ENCODE assay signal across 26 cellular contexts in the genomic region with DNA sequence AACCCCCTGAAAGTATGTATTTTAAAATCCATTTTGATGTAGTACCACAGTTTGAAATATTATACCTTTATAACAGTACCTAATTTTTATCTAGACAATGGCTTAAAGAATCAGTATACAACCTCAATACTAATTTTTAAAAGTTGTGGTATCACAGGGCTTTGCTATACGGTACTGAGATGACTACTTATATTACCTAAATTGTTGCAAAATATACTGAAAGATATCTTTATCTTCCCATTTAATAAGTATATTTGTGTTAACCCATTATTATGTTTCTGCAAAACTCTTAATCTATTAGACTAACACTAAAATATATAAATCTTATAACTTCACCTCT.
DNase-seq lines count a peak whose midpoint lies in the region; ATAC-seq and TF ChIP-seq lines count a peak whose summit lies in the region.
"Had no signal": no experiment of that assay in that cellular context is flagged by ENCODE, and none has a peak within 500 bp of the region (broad histone marks: within the 10 kb centered on the region; RNA-seq: fewer than 3 reads in every experiment).

No MANE protein-coding gene starts in this region.

- peaks cover 62% of the 10 kb centered on the region for H3K36me3 Mint-ChIP-seq in activated T-cell treated with anti-CD3 and anti-CD28 coated beads, Interleukin-2, amount 50 U/mL, for 24 hours (ENCODE audit: low read depth)
- peaks cover 27% of the 10 kb centered on the region for H3K36me3 Mint-ChIP-seq in T-helper 2 cell treated with Interferon-gamma antibody and Interleukin-4, amounts not matched to agents 5 μg/mL and 100 μg/mL, for 36 hours (ENCODE audit: low read depth)
- peaks cover 30% of the 10 kb centered on the region for H3K36me3 Mint-ChIP-seq in activated T-helper 2 cell treated with anti-CD3 and anti-CD28 coated beads, Interferon-gamma antibody, Interleukin-2, Interleukin-4, amounts not matched to agents 10 μg/mL and 5 μg/mL and 100 μg/mL, durations not matched to agents 14 hours and 24 hours and 36 hours (ENCODE audit: low read depth)
- H3K36me3 Mint-ChIP-seq in stimulated activated effector memory CD8-positive, alpha-beta T cell treated with anti-CD3 and anti-CD28 coated beads, Interleukin-12 subunit alpha, Interleukin-12 subunit beta, amount 100 ng/mL, for 72 hours: peaks cover 66% of the 10 kb centered on the region

- H3K4me3 ChIP-seq in Peyer's patch (no peak overlapping the region), upper lobe of left lung (no peak overlapping the region)
- H3K4me3 ChIP-seq: BLaER1, GM23248, SJCRH30 had no signal

- no peaks in the 10 kb centered on the region for H3K9me3 ChIP-seq in Peyer's patch
- H3K9me3 ChIP-seq in upper lobe of left lung: no peaks in the 10 kb centered on the region
- H3K9me3 ChIP-seq: BLaER1, SJCRH30 had no signal

- no peak overlapping the region for H3K4me3 Mint-ChIP-seq in activated T-cell treated with anti-CD3 and anti-CD28 coated beads, Interleukin-2, amount 50 U/mL, for 24 hours
- H3K4me3 Mint-ChIP-seq in T-helper 2 cell treated with Interferon-gamma antibody and Interleukin-4, amounts not matched to agents 5 μg/mL and 100 μg/mL, for 36 hours: peak overlapping the region; percentile 61
- H3K4me3 Mint-ChIP-seq in activated T-helper 2 cell treated with anti-CD3 and anti-CD28 coated beads, Interferon-gamma antibody, Interleukin-2, Interleukin-4, amounts not matched to agents 10 μg/mL and 5 μg/mL and 100 μg/mL, durations not matched to agents 14 hours and 24 hours and 36 hours (ENCODE audit: low read depth): no peak overlapping the region
- H3K4me3 Mint-ChIP-seq in stimulated activated effector memory CD8-positive, alpha-beta T cell treated with anti-CD3 and anti-CD28 coated beads, Interleukin-12 subunit alpha, Interleukin-12 subunit beta, amount 100 ng/mL, for 72 hours: no peak overlapping the region
- H3K4me3 Mint-ChIP-seq: CD4-positive, CD25-positive, alpha-beta regulatory T cell; H9 had no signal

- no peak for TF ChIP-seq POLR2A in Peyer's patch (IDR thresholded peaks at IDR 0.05)
- no peak for TF ChIP-seq POLR2A in upper lobe of left lung (IDR thresholded peaks at IDR 0.05)

- H3K27ac Mint-ChIP-seq in activated T-cell treated with anti-CD3 and anti-CD28 coated beads, Interleukin-2, amount 50 U/mL, for 24 hours: peak overlapping the region; percentile 70
- H3K27ac Mint-ChIP-seq in T-helper 2 cell treated with Interferon-gamma antibody and Interleukin-4, amounts not matched to agents 5 μg/mL and 100 μg/mL, for 36 hours: no peak overlapping the region
- H3K27ac Mint-ChIP-seq in activated T-helper 2 cell treated with anti-CD3 and anti-CD28 coated beads, Interferon-gamma antibody, Interleukin-2, Interleukin-4, amounts not matched to agents 10 μg/mL and 5 μg/mL and 100 μg/mL, durations not matched to agents 14 hours and 24 hours and 36 hours: peak overlapping the region; percentile 54
- no peak overlapping the region for H3K27ac Mint-ChIP-seq in stimulated activated effector memory CD8-positive, alpha-beta T cell treated with anti-CD3 and anti-CD28 coated beads, Interleukin-12 subunit alpha, Interleukin-12 subunit beta, amount 100 ng/mL, for 72 hours

- TF ChIP-seq CTCF in Peyer's patch (IDR thresholded peaks at IDR 0.05) (no peak), upper lobe of left lung (IDR thresholded peaks at IDR 0.05) (no peak)

- no peak overlapping the region for H3K27ac ChIP-seq in Peyer's patch
- H3K27ac ChIP-seq in upper lobe of left lung: no peak overlapping the region
- H3K27ac ChIP-seq: BLaER1, GM23248, SJCRH30 had no signal

- no peaks in the 10 kb centered on the region for H3K27me3 Mint-ChIP-seq in activated T-cell treated with anti-CD3 and anti-CD28 coated beads, Interleukin-2, amount 50 U/mL, for 24 hours
- no peaks in the 10 kb centered on the region for H3K27me3 Mint-ChIP-seq in T-helper 2 cell treated with Interferon-gamma antibody and Interleukin-4, amounts not matched to agents 5 μg/mL and 100 μg/mL, for 36 hours (ENCODE audit: low read depth)
- peaks cover 3% of the 10 kb centered on the region for H3K27me3 Mint-ChIP-seq in activated T-helper 2 cell treated with anti-CD3 and anti-CD28 coated beads, Interferon-gamma antibody, Interleukin-2, Interleukin-4, amounts not matched to agents 10 μg/mL and 5 μg/mL and 100 μg/mL, durations not matched to agents 14 hours and 24 hours and 36 hours (ENCODE audit: low read depth)
- H3K27me3 Mint-ChIP-seq: CD4-positive, CD25-positive, alpha-beta regulatory T cell had no signal

- H3K4me1 ChIP-seq in Peyer's patch (no peaks in the 10 kb centered on the region), upper lobe of left lung (no peaks in the 10 kb centered on the region)
- H3K4me1 ChIP-seq: BLaER1, SJCRH30 had no signal

- 92 to 97% methylated on average over 1 of the region's 1 CpG for WGBS in upper lobe of left lung, 2 donors

- TF ChIP-seq EP300 in upper lobe of left lung (IDR thresholded peaks at IDR 0.05): no peak

- H3K36me3 ChIP-seq in Peyer's patch (peaks cover 0 to 39% (median 0%) of the 10 kb centered on the region in 3 donors), upper lobe of left lung (peaks cover 5 to 49% (median 12%) of the 10 kb centered on the region in 4 donors)
- H3K36me3 ChIP-seq: BLaER1, SJCRH30 had no signal

- no peaks in the 10 kb centered on the region for H3K9me3 Mint-ChIP-seq in activated T-cell treated with anti-CD3 and anti-CD28 coated beads, Interleukin-2, amount 50 U/mL, for 24 hours
- H3K9me3 Mint-ChIP-seq in T-helper 2 cell treated with Interferon-gamma antibody and Interleukin-4, amounts not matched to agents 5 μg/mL and 100 μg/mL, for 36 hours: no peaks in the 10 kb centered on the region
- H3K9me3 Mint-ChIP-seq in activated T-helper 2 cell treated with anti-CD3 and anti-CD28 coated beads, Interferon-gamma antibody, Interleukin-2, Interleukin-4, amounts not matched to agents 10 μg/mL and 5 μg/mL and 100 μg/mL, durations not matched to agents 14 hours and 24 hours and 36 hours: no peaks in the 10 kb centered on the region
- no peaks in the 10 kb centered on the region for H3K9me3 Mint-ChIP-seq in stimulated activated effector memory CD8-positive, alpha-beta T cell treated with anti-CD3 and anti-CD28 coated beads, Interleukin-12 subunit alpha, Interleukin-12 subunit beta, amount 100 ng/mL, for 72 hours
- H3K9me3 Mint-ChIP-seq: CD4-positive, CD25-positive, alpha-beta regulatory T cell; H9 had no signal

- no peak for DNase-seq in activated T-cell treated with anti-CD3 and anti-CD28 coated beads, Interleukin-2, amount 50 U/mL, for 24 hours
- DNase-seq in activated T-cell treated with anti-CD3 and anti-CD28 coated beads, Interleukin-2, amount 50 U/mL, for 1 hour: no peak
- DNase-seq in T-helper 2 cell treated with Interferon-gamma antibody and Interleukin-4, amounts not matched to agents 5 μg/mL and 100 μg/mL, for 36 hours (ENCODE audit: low spot score): no peak
- DNase-seq in activated T-helper 2 cell treated with anti-CD3 and anti-CD28 coated beads, Interferon-gamma antibody, Interleukin-2, Interleukin-4, amounts not matched to agents 10 μg/mL and 5 μg/mL and 100 μg/mL, durations not matched to agents 14 hours and 24 hours and 36 hours (ENCODE audit: low spot score): no peak
- no peak for DNase-seq in stimulated activated effector memory CD8-positive, alpha-beta T cell treated with anti-CD3 and anti-CD28 coated beads, Interleukin-12 subunit alpha, Interleukin-12 subunit beta, amount 100 ng/mL, for 72 hours (ENCODE audit: low spot score in 2 of 2)
- no peak for DNase-seq in NCI-H524 treated with DMSO at 0.1 percent for 48 hours (lab: John Stamatoyannopoulos, UW)
- DNase-seq in Peyer's patch: no peak
- no peak for DNase-seq in upper lobe of left lung
- DNase-seq: DMS153; DND-41; GM23248; H9; KBM-7; MV-4-11; NCI-H1105 treated with DMSO at 0.1 percent for 48 hours; NCI-H146; NCI-H1930; NCI-H446; NCI-H526; NCI-H82; NK-92 treated with Interleukin-12 subunit alpha and Interleukin-12 subunit beta, amount 100 ng/mL, for 24 hours; PC-3; SJCRH30 had no signal

- H3K27me3 ChIP-seq in Peyer's patch (no peaks in the 10 kb centered on the region), upper lobe of left lung (no peaks in the 10 kb centered on the region)
- H3K27me3 ChIP-seq: BLaER1, SJCRH30 had no signal

- intact Hi-C loops in activated T-helper 2 cell treated with anti-CD3 and anti-CD28 coated beads, Interferon-gamma antibody, Interleukin-2, Interleukin-4, amounts not matched to agents 10 μg/mL and 5 μg/mL and 100 μg/mL, durations not matched to agents 14 hours and 24 hours and 36 hours (cut with micrococcal nuclease): loop anchor here (2.0 to 5.0 kb wide), 3 partner anchors 53 to 325 kb away; partner anchors contain the start of gene RALGAPA1

- peak; percentile 82 for ATAC-seq in stimulated activated effector memory CD8-positive, alpha-beta T cell treated with anti-CD3 and anti-CD28 coated beads, Interleukin-12 subunit alpha, Interleukin-12 subunit beta, amount 100 ng/mL, for 72 hours
- no peak for ATAC-seq in upper lobe of left lung (ENCODE audit: low FRiP score in 2 of 2)
- ATAC-seq: PC-3, Right ventricle myocardium inferior had no signal

- H3K4me1 Mint-ChIP-seq in activated T-cell treated with anti-CD3 and anti-CD28 coated beads, Interleukin-2, amount 50 U/mL, for 24 hours (ENCODE audit: low read depth): peaks cover 21% of the 10 kb centered on the region
- H3K4me1 Mint-ChIP-seq in T-helper 2 cell treated with Interferon-gamma antibody and Interleukin-4, amounts not matched to agents 5 μg/mL and 100 μg/mL, for 36 hours (ENCODE audit: low read depth): peaks cover 21% of the 10 kb centered on the region
- H3K4me1 Mint-ChIP-seq in activated T-helper 2 cell treated with anti-CD3 and anti-CD28 coated beads, Interferon-gamma antibody, Interleukin-2, Interleukin-4, amounts not matched to agents 10 μg/mL and 5 μg/mL and 100 μg/mL, durations not matched to agents 14 hours and 24 hours and 36 hours (ENCODE audit: low read depth): peaks cover 22% of the 10 kb centered on the region
- peaks cover 11% of the 10 kb centered on the region for H3K4me1 Mint-ChIP-seq in stimulated activated effector memory CD8-positive, alpha-beta T cell treated with anti-CD3 and anti-CD28 coated beads, Interleukin-12 subunit alpha, Interleukin-12 subunit beta, amount 100 ng/mL, for 72 hours

Comparison
In these comparisons a context has a peak if more than half of its experiments do, and no peak if none do; other contexts are left out.
1. H3K27ac Mint-ChIP-seq: peak in activated T-cell treated with anti-CD3 and anti-CD28 coated beads, Interleukin-2, amount 50 U/mL, for 24 hours (single experiment) and activated T-helper 2 cell treated with anti-CD3 and anti-CD28 coated beads, Interferon-gamma antibody, Interleukin-2, Interleukin-4, amounts not matched to agents 10 μg/mL and 5 μg/mL and 100 μg/mL, durations not matched to agents 14 hours and 24 hours and 36 hours (single experiment); none in T-helper 2 cell treated with Interferon-gamma antibody and Interleukin-4, amounts not matched to agents 5 μg/mL and 100 μg/mL, for 36 hours (single experiment) and stimulated activated effector memory CD8-positive, alpha-beta T cell treated with anti-CD3 and anti-CD28 coated beads, Interleukin-12 subunit alpha, Interleukin-12 subunit beta, amount 100 ng/mL, for 72 hours (single experiment).